ENCODE assay signal across 14 cellular contexts in genomic region chr17:57330587-57330986, GRCh38.
"Had no signal": no experiment of that assay in that cellular context is flagged by ENCODE, and none has a peak within 500 bp of the region (broad histone marks: within the 10 kb centered on the region; RNA-seq: fewer than 3 reads in every experiment).

No MANE protein-coding gene starts in this region.

- ATAC-seq: activated CD4-positive, CD25-positive, alpha-beta regulatory T cell treated with anti-CD3 and anti-CD28 coated beads, Interleukin-2, amount 50 U/mL, for 24 hours; activated naive CD4-positive, alpha-beta T cell treated with anti-CD3 and anti-CD28 coated beads, Interleukin-2, amount 50 U/mL, for 72 hours; activated T-cell treated with anti-CD3 and anti-CD28 coated beads, Interleukin-2, amount 50 U/mL, for 4 hours; naive thymus-derived CD4-positive, alpha-beta T cell had no signal

- H3K9me3 Mint-ChIP-seq: activated T-cell treated with anti-CD3 and anti-CD28 coated beads, Interleukin-2, amount 50 U/mL, for 4 hours; naive thymus-derived CD4-positive, alpha-beta T cell; T-helper 1 cell treated with Interleukin-12 subunit alpha and Interleukin-12 subunit beta and Interleukin-4 antibody, amounts not matched to agents 30 μg/mL and 1 μg/mL, for 36 hours had no signal

- H3K36me3 ChIP-seq: neutrophil had no signal

- H3K27me3 ChIP-seq: neutrophil had no signal

- H3K4me3 Mint-ChIP-seq: activated T-cell treated with anti-CD3 and anti-CD28 coated beads, Interleukin-2, amount 50 U/mL, for 4 hours; naive thymus-derived CD4-positive, alpha-beta T cell; T-helper 1 cell treated with Interleukin-12 subunit alpha and Interleukin-12 subunit beta and Interleukin-4 antibody, amounts not matched to agents 30 μg/mL and 1 μg/mL, for 36 hours had no signal

- H3K27me3 Mint-ChIP-seq: naive thymus-derived CD4-positive, alpha-beta T cell had no signal

- DNase-seq: activated CD4-positive, alpha-beta T cell treated with anti-CD3 and anti-CD28 coated beads, Interleukin-2, amount 50 U/mL, for 1 hour; activated CD8-positive, alpha-beta memory T cell treated with anti-CD3 and anti-CD28 coated beads, Interleukin-2, amount 50 U/mL, for 4 hours; activated gamma-delta T cell treated with Interleukin-2 at 50 U/mL for 16 hours; activated T-cell treated with anti-CD3 and anti-CD28 coated beads, Interleukin-2, amount 50 U/mL, for 4 hours; dermis blood vessel endothelial cell; effector memory CD4-positive, alpha-beta T cell; hippocampal formation; naive thymus-derived CD4-positive, alpha-beta T cell; small intestine; stimulated activated CD4-positive, alpha-beta T cell treated with anti-CD3 and anti-CD28 coated beads, Interleukin-4, amount 100 ng/mL, for 1 hour had no signal

- H3K27ac Mint-ChIP-seq: T-helper 1 cell treated with Interleukin-12 subunit alpha and Interleukin-12 subunit beta and Interleukin-4 antibody, amounts not matched to agents 30 μg/mL and 1 μg/mL, for 36 hours had no signal

- H3K27ac ChIP-seq: neutrophil had no signal

- H3K9me3 ChIP-seq: neutrophil had no signal
